Comparison of ENCODE assay signal across 24 cellular contexts in genomic region chr1:104195395-104195794, GRCh38.
A peak's percentile ranks its signal among the peaks of the same experiment; 100 is the strongest.
DNase-seq lines count a peak whose midpoint lies in the region; ATAC-seq, FAIRE-seq and TF ChIP-seq lines count a peak whose summit lies in the region.
"Had no signal": no experiment of that assay in that cellular context is flagged by ENCODE, and none has a peak within 500 bp of the region (broad histone marks: within the 10 kb centered on the region; RNA-seq: fewer than 3 reads in every experiment).

No MANE protein-coding gene starts in this region.

- H3K27me3 ChIP-seq in HepG2 (ENCODE audit: control insufficient read depth in 1 of 2, insufficient read depth in 2 of 2, low read length in 2 of 2) (no peaks in the 10 kb centered on the region), right lobe of liver (no peaks in the 10 kb centered on the region), PC-3 (ENCODE audit: low read length) (no peaks in the 10 kb centered on the region)
- H3K27me3 ChIP-seq: cardiac muscle cell, ovary had no signal

- no peak overlapping the region for H3K9ac ChIP-seq in HepG2 (ENCODE audit: insufficient read depth, low read depth, low read length)
- no peak overlapping the region for H3K9ac ChIP-seq in PC-3 (ENCODE audit: low read length)

- in situ Hi-C loops in HepG2 (cut with HindIII; ENCODE audit: extremely low pct_ligation_motif_present, low pct_unique_long_range_greater_than_20kb) = no loop called here

- BruUV-seq in HepG2 (replicated peaks; lab: Mats Ljungman, UMichigan) (no TSS peak), PC-3 (replicated peaks; lab: Mats Ljungman, UMichigan) (no TSS peak)

- H4K20me1 ChIP-seq in HepG2 (ENCODE audit: insufficient read depth, low read length) (no peaks in the 10 kb centered on the region), PC-3 (ENCODE audit: low read length) (no peaks in the 10 kb centered on the region)

- no peak for TF ChIP-seq EP300 in HepG2 (IDR thresholded peaks at IDR 0.05; ENCODE audit: low read depth in 2 of 2, low read length in 2 of 2)
- no peak for TF ChIP-seq EP300 in HepG2 (CRISPR knock-in tag; IDR thresholded peaks at IDR 0.05; ENCODE audit: borderline replicate concordance)

- H3K79me2 ChIP-seq in HepG2 (ENCODE audit: insufficient read depth, low read length) (no peaks in the 10 kb centered on the region), PC-3 (ENCODE audit: low read length) (no peaks in the 10 kb centered on the region)

- H3K4me2 ChIP-seq in HepG2 (ENCODE audit: low read depth, low read length) = no peak overlapping the region
- H3K4me2 ChIP-seq in PC-3 (ENCODE audit: low read length) = no peak overlapping the region
- H3K4me2 ChIP-seq: GM23338 had no signal

- H2AFZ ChIP-seq in HepG2 (ENCODE audit: low read length) = no peak overlapping the region
- H2AFZ ChIP-seq in PC-3 (ENCODE audit: low read length) = no peak overlapping the region
- H2AFZ ChIP-seq: GM23338 had no signal

- H3K4me1 ChIP-seq in HepG2 (ENCODE audit: insufficient read depth, low read length) (no peaks in the 10 kb centered on the region), right lobe of liver (no peaks in the 10 kb centered on the region), PC-3 (ENCODE audit: insufficient read depth, low read length) (no peaks in the 10 kb centered on the region)

- H3K4me3 ChIP-seq in HepG2 (replicated peaks in 1 of 3; ENCODE audit: insufficient read depth in 1 of 3, low read depth in 2 of 3, low read length in 3 of 3) (no peak overlapping the region), right lobe of liver (no peak overlapping the region), PC-3 (ENCODE audit: low read length) (no peak overlapping the region)
- H3K4me3 ChIP-seq: cardiac muscle cell, GM23338, ovary had no signal

- CTCF ChIA-PET in HepG2 (lab: Yijun Ruan, JAX; ENCODE audit: low intra/inter-chr PET ratio, low total read pairs) = no interaction called here
- CTCF ChIA-PET in PC-3 (lab: Charles Lee) = no interaction called here

- TF ChIP-seq CTCF in HepG2 (CRISPR knock-in tag; IDR thresholded peaks at IDR 0.05) (no peak), right lobe of liver (IDR thresholded peaks at IDR 0.05) (no peak), PC-3 (conservative IDR thresholded peaks at IDR 0.05; ENCODE audit: low read depth, low read length) (no peak)

- no peaks in the 10 kb centered on the region for H3K9me2 ChIP-seq in PC-3 (replicated peaks; ENCODE audit: low read length)

- no peak overlapping the region for H3K27ac ChIP-seq in HepG2 (ENCODE audit: extremely low read length, insufficient read depth, low read length)
- H3K27ac ChIP-seq in right lobe of liver = no peak overlapping the region
- no peak overlapping the region for H3K27ac ChIP-seq in PC-3 (ENCODE audit: low read length)
- no peak overlapping the region for H3K27ac ChIP-seq in epithelial cell of prostate
- H3K27ac ChIP-seq: cardiac muscle cell, ovary had no signal

- TF ChIP-seq POLR2A in HepG2 (IDR thresholded peaks at IDR 0.05; ENCODE audit: insufficient read depth in 1 of 2, low read depth in 2 of 2, low read length in 2 of 2) = no peak
- no peak for TF ChIP-seq POLR2A in right lobe of liver (IDR thresholded peaks at IDR 0.05)

- peak; percentile 0 for DNase-seq in HepG2 (ENCODE audit: low spot score)
- DNase-seq in right lobe of liver = no peak
- DNase-seq in PC-3 = peak; percentile 63
- DNase-seq in epithelial cell of prostate (ENCODE audit: low read depth, low spot score) = peak; percentile 16
- DNase-seq: activated CD8-positive, alpha-beta T cell treated with anti-CD3 and anti-CD28 coated beads, Interleukin-2, amount 10 ng/mL, durations not matched to agents 7 days and 5 days; activated naive CD4-positive, alpha-beta T cell treated with Interleukin-2 at 50 U/mL for 16 hours; activated T-cell treated with anti-CD3 and anti-CD28 coated beads, Interleukin-2, amount 50 U/mL, for 24 hours; amniotic stem cell; C1 segment of cervical spinal cord; hypothalamus; naive B cell; NCI-H1417 treated with DMSO at 0.1 percent for 48 hours; NCI-H526 treated with DMSO at 0.1 percent for 48 hours; ovary; right cardiac atrium had no signal

- intact Hi-C loops in HepG2 (cut with micrococcal nuclease; ENCODE audit: unreplicated experiment) = no loop called here
- intact Hi-C loops in right lobe of liver (cut with DNase I) = no loop called here
- intact Hi-C loops in PC-3 (cut with micrococcal nuclease) = no loop called here

- POLR2A ChIA-PET in HepG2 (lab: Yijun Ruan, JAX) (no interaction called here), PC-3 (lab: Charles Lee; ENCODE audit: unreplicated experiment) (no interaction called here)

- H3K9me3 ChIP-seq in HepG2 (ENCODE audit: low read length) (peaks cover 4% of the 10 kb centered on the region), right lobe of liver (no peaks in the 10 kb centered on the region), PC-3 (ENCODE audit: low read length) (no peaks in the 10 kb centered on the region)
- H3K9me3 ChIP-seq: ovary had no signal

- ATAC-seq in HepG2 (no peak), right lobe of liver (no peak), PC-3 (peak; percentile 31), HG02798 (IDR thresholded peaks at IDR 0.05; ENCODE audit: poor library complexity, unreplicated experiment) (no peak), HG03354 (IDR thresholded peaks at IDR 0.05; ENCODE audit: poor library complexity, severe bottlenecking, unreplicated experiment) (no peak), GM19324 (IDR thresholded peaks at IDR 0.05; ENCODE audit: low FRiP score, unreplicated experiment) (no peak), GM18519 (IDR thresholded peaks at IDR 0.05; ENCODE audit: low FRiP score, unreplicated experiment) (no peak)
- ATAC-seq: activated CD4-positive, CD25-positive, alpha-beta regulatory T cell treated with anti-CD3 and anti-CD28 coated beads, Interleukin-2, amount 50 U/mL, for 24 hours; activated CD8-positive, alpha-beta T cell treated with anti-CD3 and anti-CD28 coated beads, Interleukin-2, amount 10 ng/mL, durations not matched to agents 7 days and 5 days; GM23338; right cardiac atrium had no signal

- H3K36me3 ChIP-seq in HepG2 (replicated peaks in 1 of 2; ENCODE audit: control insufficient read depth in 1 of 2, insufficient read depth in 2 of 2, low read length in 2 of 2) (no peaks in the 10 kb centered on the region), right lobe of liver (no peaks in the 10 kb centered on the region), PC-3 (ENCODE audit: low read depth, low read length) (no peaks in the 10 kb centered on the region)
- H3K36me3 ChIP-seq: cardiac muscle cell, ovary had no signal

- no peaks in the 10 kb centered on the region for H3F3A ChIP-seq in PC-3 (ENCODE audit: low read length, unreplicated experiment)

- no peak for FAIRE-seq in HepG2 (lab: Jason Lieb, UNC)
- FAIRE-seq: GM19239, keratinocyte had no signal

- TF ChIP-seq RAD21 in HepG2 (CRISPR knock-in tag; IDR thresholded peaks at IDR 0.05) = no peak

TF ChIP-seq in HepG2, 621 proteins besides CTCF, POLR2A, EP300 and RAD21:
- no peak for TF ChIP-seq SMARCC2 (IDR thresholded peaks at IDR 0.05)
- TF ChIP-seq, protein P1, sequence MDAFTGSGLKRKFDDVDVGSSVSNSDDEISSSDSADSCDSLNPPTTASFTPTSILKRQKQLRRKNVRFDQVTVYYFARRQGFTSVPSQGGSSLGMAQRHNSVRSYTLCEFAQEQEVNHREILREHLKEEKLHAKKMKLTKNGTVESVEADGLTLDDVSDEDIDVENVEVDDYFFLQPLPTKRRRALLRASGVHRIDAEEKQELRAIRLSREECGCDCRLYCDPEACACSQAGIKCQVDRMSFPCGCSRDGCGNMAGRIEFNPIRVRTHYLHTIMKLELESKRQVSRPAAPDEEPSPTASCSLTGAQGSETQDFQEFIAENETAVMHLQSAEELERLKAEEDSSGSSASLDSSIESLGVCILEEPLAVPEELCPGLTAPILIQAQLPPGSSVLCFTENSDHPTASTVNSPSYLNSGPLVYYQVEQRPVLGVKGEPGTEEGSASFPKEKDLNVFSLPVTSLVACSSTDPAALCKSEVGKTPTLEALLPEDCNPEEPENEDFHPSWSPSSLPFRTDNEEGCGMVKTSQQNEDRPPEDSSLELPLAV (CRISPR knock-in tag; conservative IDR thresholded peaks at IDR 0.05; ENCODE audit: low read depth) = no peak

Comparison
In these comparisons a context has a peak if more than half of its experiments do, and no peak if none do; other contexts are left out.
1. DNase-seq: peak in HepG2 (single experiment), PC-3 (single experiment) and epithelial cell of prostate (single experiment); none in right lobe of liver (0 of 3).